Comparison of ENCODE assay signal across 21 cellular contexts in genomic region chr1:180600301-180600700, GRCh38. TPM values are rescaled to one million over a fixed set of nuclear protein-coding genes. Genes with fewer than 3 reads are reported as not detected.
"Had no signal": no experiment of that assay in that cellular context is flagged by ENCODE, and none has a peak within 500 bp of the region (broad histone marks: within the 10 kb centered on the region; RNA-seq: fewer than 3 reads in every experiment).

No MANE protein-coding gene starts in this region.

- H3K27me3 ChIP-seq: brain microvascular endothelial cell had no signal

- ATAC-seq: activated naive CD4-positive, alpha-beta T cell treated with anti-CD3 and anti-CD28 coated beads, Interleukin-2, amount 50 U/mL, for 72 hours; activated naive CD8-positive, alpha-beta T cell treated with anti-CD3 and anti-CD28 coated beads, Interleukin-2, amount 50 U/mL, for 24 hours; activated T-cell treated with anti-CD3 and anti-CD28 coated beads, Interleukin-2, amount 50 U/mL, for 4 hours; PC-3; T-helper 17 cell had no signal

- DNase-seq: activated CD4-positive, alpha-beta memory T cell treated with anti-CD3 and anti-CD28 coated beads for 36 hours; activated CD4-positive, alpha-beta T cell treated with anti-CD3 and anti-CD28 coated beads, Interleukin-2, amount 10 ng/mL, durations not matched to agents 7 days and 5 days; activated CD4-positive, CD25-positive, alpha-beta regulatory T cell; activated CD8-positive, alpha-beta memory T cell treated with anti-CD3 and anti-CD28 coated beads for 24 hours; activated effector memory CD4-positive, alpha-beta T cell treated with anti-CD3 and anti-CD28 coated beads, Interleukin-2, amount 50 U/mL, for 16 hours; activated naive CD4-positive, alpha-beta T cell treated with Interleukin-2 at 50 U/mL for 16 hours; activated naive CD8-positive, alpha-beta T cell treated with anti-CD3 and anti-CD28 coated beads, Interleukin-2, amount 50 U/mL, for 24 hours; activated T-cell treated with anti-CD3 and anti-CD28 coated beads, Interleukin-2, amount 50 U/mL, for 4 hours; amniotic stem cell; brain microvascular endothelial cell; cerebellar nuclear complex; Karpas-422; NCI-H1048; NCI-H2029; NCI-H2107; NCI-H524; PC-3; SHP77 treated with DMSO at 0.1 percent for 48 hours; T-helper 17 cell had no signal

- H3K36me3 ChIP-seq: brain microvascular endothelial cell had no signal

- H3K27ac ChIP-seq: brain microvascular endothelial cell, VCaP had no signal

RNA-seq across cellular contexts. Expression of gene OVAAL, which starts 41.5 kb away (rescaled TPM):
- total RNA-seq: activated CD4-positive, alpha-beta memory T cell treated with anti-CD3 and anti-CD28 coated beads for 36 hours; activated CD4-positive, alpha-beta T cell treated with anti-CD3 and anti-CD28 coated beads, Interleukin-2, amount 10 ng/mL, durations not matched to agents 7 days and 5 days; activated naive CD4-positive, alpha-beta T cell treated with anti-CD3 and anti-CD28 coated beads, Interleukin-2, amount 50 U/mL, for 72 hours; activated T-cell treated with anti-CD3 and anti-CD28 coated beads, Interleukin-2, amount 50 U/mL, for 4 hours; PC-3; T-helper 17 cell had no signal
